In genomic region chr20:2299301-2299700, GRCh38 we compare ENCODE assay signal across 13 cellular contexts. TPM values are rescaled to one million over a fixed set of nuclear protein-coding genes. Genes with fewer than 3 reads are reported as not detected.
DNase-seq lines count a peak whose midpoint lies in the region; ATAC-seq and TF ChIP-seq lines count a peak whose summit lies in the region.
"Had no signal": no experiment of that assay in that cellular context is flagged by ENCODE, and none has a peak within 500 bp of the region (broad histone marks: within the 10 kb centered on the region; RNA-seq: fewer than 3 reads in every experiment).

No MANE protein-coding gene starts in this region.

- H3K27ac Mint-ChIP-seq in activated T-helper 2 cell treated with anti-CD3 and anti-CD28 coated beads, Interferon-gamma antibody, Interleukin-2, Interleukin-4, amounts not matched to agents 10 μg/mL and 5 μg/mL and 100 μg/mL, durations not matched to agents 14 hours and 24 hours and 36 hours, result no peak overlapping the region

- no peak overlapping the region for H3K4me3 ChIP-seq in adrenal gland
- no peak overlapping the region for H3K4me3 ChIP-seq in tibial nerve
- H3K4me3 ChIP-seq: skin epidermis had no signal

- intact Hi-C loops in adrenal gland (cut with DNase I), result no loop called here
- intact Hi-C loops in activated T-helper 2 cell treated with anti-CD3 and anti-CD28 coated beads, Interferon-gamma antibody, Interleukin-2, Interleukin-4, amounts not matched to agents 10 μg/mL and 5 μg/mL and 100 μg/mL, durations not matched to agents 14 hours and 24 hours and 36 hours (cut with micrococcal nuclease), result no loop called here

- ATAC-seq in left lobe of liver (peak; percentile 73), HG03354 (IDR thresholded peaks at IDR 0.05; ENCODE audit: poor library complexity, severe bottlenecking, unreplicated experiment) (no peak)

- H3K4me3 Mint-ChIP-seq in activated T-helper 2 cell treated with anti-CD3 and anti-CD28 coated beads, Interferon-gamma antibody, Interleukin-2, Interleukin-4, amounts not matched to agents 10 μg/mL and 5 μg/mL and 100 μg/mL, durations not matched to agents 14 hours and 24 hours and 36 hours (ENCODE audit: low read depth), result no peak overlapping the region
- H3K4me3 Mint-ChIP-seq: type B pancreatic cell had no signal

- H3K27ac ChIP-seq in adrenal gland, result no peak overlapping the region
- H3K27ac ChIP-seq in tibial nerve, result no peak overlapping the region

- peaks cover 3% of the 10 kb centered on the region for H3K27me3 Mint-ChIP-seq in activated T-helper 2 cell treated with anti-CD3 and anti-CD28 coated beads, Interferon-gamma antibody, Interleukin-2, Interleukin-4, amounts not matched to agents 10 μg/mL and 5 μg/mL and 100 μg/mL, durations not matched to agents 14 hours and 24 hours and 36 hours (ENCODE audit: low read depth)

- no peaks in the 10 kb centered on the region for H3K9me3 ChIP-seq in adrenal gland (replicated peaks in 1 of 3)
- no peaks in the 10 kb centered on the region for H3K9me3 ChIP-seq in tibial nerve

- TF ChIP-seq CTCF in adrenal gland (IDR thresholded peaks at IDR 0.05) (no peak), tibial nerve (IDR thresholded peaks at IDR 0.05) (no peak)

- no peak for TF ChIP-seq POLR2A in adrenal gland (IDR thresholded peaks at IDR 0.05)
- no peak for TF ChIP-seq POLR2A in tibial nerve (IDR thresholded peaks at IDR 0.05)

- no peaks in the 10 kb centered on the region for H3K9me3 Mint-ChIP-seq in activated T-helper 2 cell treated with anti-CD3 and anti-CD28 coated beads, Interferon-gamma antibody, Interleukin-2, Interleukin-4, amounts not matched to agents 10 μg/mL and 5 μg/mL and 100 μg/mL, durations not matched to agents 14 hours and 24 hours and 36 hours
- H3K9me3 Mint-ChIP-seq: type B pancreatic cell had no signal

- DNase-seq in NCI-H510A treated with DMSO at 0.1 percent for 48 hours (lab: John Stamatoyannopoulos, UW), result peak; percentile 41
- no peak for DNase-seq in NCI-H510A (lab: John Stamatoyannopoulos, UW)
- DNase-seq in adrenal gland, result peak in 4 of 7 donors; percentile 22 to 40 (median 31)
- DNase-seq in left lobe of liver (ENCODE audit: low spot score), result peak; percentile 94
- DNase-seq in tibial nerve (ENCODE audit: low spot score in 2 of 2), result peak; percentile 23 to 41
- no peak for DNase-seq in OCI-M2 (lab: John Stamatoyannopoulos, UW; ENCODE audit: unreplicated experiment)
- no peak for DNase-seq in activated T-helper 2 cell treated with anti-CD3 and anti-CD28 coated beads, Interferon-gamma antibody, Interleukin-2, Interleukin-4, amounts not matched to agents 10 μg/mL and 5 μg/mL and 100 μg/mL, durations not matched to agents 14 hours and 24 hours and 36 hours (ENCODE audit: low spot score)
- DNase-seq: NCI-H345, SHP77 treated with DMSO at 0.1 percent for 48 hours had no signal

- WGBS in adrenal gland, 4 donors, result 58 to 73% (median 63%) methylated on average over 8 to 9 of the region's 9 CpGs
- 54 to 70% methylated on average over 9 of the region's 9 CpGs for WGBS in tibial nerve, 2 donors

- H3K4me1 ChIP-seq in adrenal gland (replicated peaks in 1 of 2) (peaks cover 0 to 10% of the 10 kb centered on the region in 2 donors), tibial nerve (peaks cover 0 to 20% (median 0%) of the 10 kb centered on the region in 4 donors)

- no peaks in the 10 kb centered on the region for H3K36me3 ChIP-seq in adrenal gland (replicated peaks in 1 of 2)
- H3K36me3 ChIP-seq in tibial nerve, result no peaks in the 10 kb centered on the region

- no peaks in the 10 kb centered on the region for H3K36me3 Mint-ChIP-seq in activated T-helper 2 cell treated with anti-CD3 and anti-CD28 coated beads, Interferon-gamma antibody, Interleukin-2, Interleukin-4, amounts not matched to agents 10 μg/mL and 5 μg/mL and 100 μg/mL, durations not matched to agents 14 hours and 24 hours and 36 hours (ENCODE audit: low read depth)
- H3K36me3 Mint-ChIP-seq: type B pancreatic cell had no signal

- peaks cover 2% of the 10 kb centered on the region for H3K4me1 Mint-ChIP-seq in activated T-helper 2 cell treated with anti-CD3 and anti-CD28 coated beads, Interferon-gamma antibody, Interleukin-2, Interleukin-4, amounts not matched to agents 10 μg/mL and 5 μg/mL and 100 μg/mL, durations not matched to agents 14 hours and 24 hours and 36 hours (ENCODE audit: low read depth)

- TF ChIP-seq EP300 in tibial nerve (IDR thresholded peaks at IDR 0.05), result peak in 1 of 2 donors; percentile 29

- no peaks in the 10 kb centered on the region for H3K27me3 ChIP-seq in adrenal gland
- no peaks in the 10 kb centered on the region for H3K27me3 ChIP-seq in tibial nerve

RNA-seq across cellular contexts. Expression of gene TGM3, which starts 3.5 kb away (rescaled TPM):
- total RNA-seq in adrenal gland (under 1 TPM in 2 of 8 donors, not detected in 6; 0.14 to 0.17 TPM), left lobe of liver (0.25 TPM), tibial nerve (not detected)
- polyA plus RNA-seq in adrenal gland, result under 1 TPM; 0.13 to 0.84 (median 0.56) TPM
- not detected in 2 replicates for total RNA-seq in activated T-helper 2 cell treated with anti-CD3 and anti-CD28 coated beads, Interferon-gamma antibody, Interleukin-2, Interleukin-4, amounts not matched to agents 10 μg/mL and 5 μg/mL and 100 μg/mL, durations not matched to agents 14 hours and 24 hours and 36 hours
- total RNA-seq: astrocyte had no signal

Comparison
In these comparisons a context has a peak if more than half of its experiments do, and no peak if none do; other contexts are left out.
1. DNase-seq: peak in NCI-H510A treated with DMSO at 0.1 percent for 48 hours (single experiment), adrenal gland (4 of 7), left lobe of liver (single experiment) and tibial nerve (2 of 2); none in NCI-H510A (single experiment), OCI-M2 (single experiment) and activated T-helper 2 cell treated with anti-CD3 and anti-CD28 coated beads, Interferon-gamma antibody, Interleukin-2, Interleukin-4, amounts not matched to agents 10 μg/mL and 5 μg/mL and 100 μg/mL, durations not matched to agents 14 hours and 24 hours and 36 hours (single experiment).